10 cellular contexts compared by ENCODE assay signal in the genomic region with DNA sequence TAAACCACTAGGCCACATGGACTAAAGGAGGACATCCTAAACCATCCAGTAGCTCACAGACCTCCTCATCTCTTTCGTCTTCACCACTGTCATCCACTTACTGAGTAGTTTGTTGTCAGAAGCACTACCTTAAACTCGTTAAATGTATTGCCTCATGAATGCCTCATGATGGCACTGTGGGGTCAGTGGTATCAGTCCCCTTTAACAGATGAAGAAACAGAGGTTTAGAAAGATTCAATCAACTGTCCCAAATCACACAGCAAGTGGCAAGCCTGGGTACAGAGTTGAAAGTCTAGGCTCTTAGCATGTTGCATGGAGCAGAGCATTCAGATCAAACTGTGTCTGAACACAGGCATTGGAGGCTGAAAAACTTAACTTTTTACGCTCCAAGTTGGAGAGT.
DNase-seq lines count a peak whose midpoint lies in the region; ATAC-seq and TF ChIP-seq lines count a peak whose summit lies in the region.
"Had no signal": no experiment of that assay in that cellular context is flagged by ENCODE, and none has a peak within 500 bp of the region (broad histone marks: within the 10 kb centered on the region; RNA-seq: fewer than 3 reads in every experiment).

No MANE protein-coding gene starts in this region.

- no peaks in the 10 kb centered on the region for H3K36me3 Mint-ChIP-seq in activated naive CD8-positive, alpha-beta T cell treated with anti-CD3 and anti-CD28 coated beads for 36 hours
- no peaks in the 10 kb centered on the region for H3K36me3 Mint-ChIP-seq in Calu3 (ENCODE audit: insufficient read depth, unreplicated experiment)

- H3K4me3 ChIP-seq in epithelial cell of esophagus (ENCODE audit: low read length): no peak overlapping the region

- DNase-seq in Ammon's horn (ENCODE audit: low spot score) (peak; percentile 48), GM13977 (ENCODE audit: low spot score) (peak; percentile 43), NCI-H526 treated with DMSO at 0.1 percent for 48 hours (lab: John Stamatoyannopoulos, UW) (peak; percentile 69), epithelial cell of esophagus (ENCODE audit: low read depth) (peak; percentile 31), Calu3 (no peak)
- no peak for DNase-seq in activated naive CD8-positive, alpha-beta T cell treated with anti-CD3 and anti-CD28 coated beads for 36 hours
- DNase-seq: IMR-90, kidney glomerular epithelial cell had no signal

- BruUV-seq in Calu3 (replicated peaks; lab: Mats Ljungman, UMichigan): no TSS peak

- H3K9me3 Mint-ChIP-seq in activated naive CD8-positive, alpha-beta T cell treated with anti-CD3 and anti-CD28 coated beads for 36 hours: no peaks in the 10 kb centered on the region
- no peaks in the 10 kb centered on the region for H3K9me3 Mint-ChIP-seq in Calu3 (ENCODE audit: low read depth, unreplicated experiment)

- peaks cover 12% of the 10 kb centered on the region for H3K27me3 Mint-ChIP-seq in activated naive CD8-positive, alpha-beta T cell treated with anti-CD3 and anti-CD28 coated beads for 36 hours
- peaks cover 98% of the 10 kb centered on the region for H3K27me3 Mint-ChIP-seq in Calu3 (ENCODE audit: unreplicated experiment)

- H3K27ac Mint-ChIP-seq in activated naive CD8-positive, alpha-beta T cell treated with anti-CD3 and anti-CD28 coated beads for 36 hours: no peak overlapping the region
- H3K27ac Mint-ChIP-seq in Calu3 (ENCODE audit: unreplicated experiment): no peak overlapping the region

- in situ Hi-C loops in GM13977 (cut with MboI; ENCODE audit: low pct_unique_long_range_greater_than_20kb, low sequenced_read_pairs, unreplicated experiment): no loop called here

- TF ChIP-seq CTCF in GM13977 (IDR thresholded peaks at IDR 0.05; ENCODE audit: extremely low read depth, insufficient read depth, missing control alignments) (peak; percentile 61), epithelial cell of esophagus (IDR thresholded peaks at IDR 0.05; ENCODE audit: insufficient read depth, low read depth, low read length, missing control alignments) (peak; percentile 5), Calu3 (IDR thresholded peaks at IDR 0.05; ENCODE audit: unreplicated experiment) (no peak)

- ATAC-seq in HG03571 (IDR thresholded peaks at IDR 0.05; ENCODE audit: unreplicated experiment): no peak
- no peak for ATAC-seq in HG03045 (IDR thresholded peaks at IDR 0.05; ENCODE audit: unreplicated experiment)

- no peaks in the 10 kb centered on the region for H3K4me1 Mint-ChIP-seq in activated naive CD8-positive, alpha-beta T cell treated with anti-CD3 and anti-CD28 coated beads for 36 hours
- H3K4me1 Mint-ChIP-seq in Calu3 (ENCODE audit: low read depth, unreplicated experiment): no peaks in the 10 kb centered on the region

- intact Hi-C loops in Calu3 (cut with micrococcal nuclease; ENCODE audit: unreplicated experiment): loop anchor here (10.0 kb wide), 1 partner anchor 509 kb away; no protein-coding TSS in a partner anchor

- CTCF ChIA-PET in Calu3 (lab: Charles Lee): no interaction called here

- no peak overlapping the region for H3K4me3 Mint-ChIP-seq in activated naive CD8-positive, alpha-beta T cell treated with anti-CD3 and anti-CD28 coated beads for 36 hours
- H3K4me3 Mint-ChIP-seq in Calu3 (ENCODE audit: low read depth, unreplicated experiment): no peak overlapping the region

Comparison
In these comparisons a context has a peak if more than half of its experiments do, and no peak if none do; other contexts are left out.
1. DNase-seq: peak in Ammon's horn (single experiment), GM13977 (single experiment), NCI-H526 treated with DMSO at 0.1 percent for 48 hours (single experiment) and epithelial cell of esophagus (single experiment); none in activated naive CD8-positive, alpha-beta T cell treated with anti-CD3 and anti-CD28 coated beads for 36 hours (single experiment) and Calu3 (single experiment).